Comparison of ENCODE assay signal across 9 cellular contexts in genomic region chrX:3346436-3347329, GRCh38. TPM values are rescaled to one million over a fixed set of nuclear protein-coding genes. Genes with fewer than 3 reads are reported as not detected.
DNase-seq lines count a peak whose midpoint lies in the region; ATAC-seq, FAIRE-seq and TF ChIP-seq lines count a peak whose summit lies in the region.
"Had no signal": no experiment of that assay in that cellular context is flagged by ENCODE, and none has a peak within 500 bp of the region (broad histone marks: within the 10 kb centered on the region; RNA-seq: fewer than 3 reads in every experiment).

MXRA5 (minus strand) TSS chrX:3346652; CDS start chrX:3343833, 2,819 bp downstream.

- no peak within 1 kb of the TSS for H3K27ac ChIP-seq in astrocyte (ENCODE audit: low read depth, low read length)
- peak within 1 kb of the TSS; percentile 89 for H3K27ac ChIP-seq in hepatocyte

- H3K9me2 ChIP-seq in hepatocyte (replicated peaks; ENCODE audit: insufficient read depth) = no peaks in the 10 kb centered on the region

- no peaks in the 10 kb centered on the region for H3K9me3 ChIP-seq in astrocyte (ENCODE audit: insufficient read depth, low read depth, low read length)
- H3K9me3 ChIP-seq in hepatocyte (ENCODE audit: low read depth) = no peaks in the 10 kb centered on the region

- H3K9me3 Mint-ChIP-seq in astrocyte (ENCODE audit: unreplicated experiment) = peaks cover 6% of the 10 kb centered on the region

- H3K36me3 ChIP-seq in astrocyte (ENCODE audit: insufficient read depth, low read length) (no peaks in the 10 kb centered on the region), hepatocyte (replicated peaks; ENCODE audit: insufficient read depth, low read depth) (no peaks in the 10 kb centered on the region)

- H3K4me3 ChIP-seq in astrocyte (ENCODE audit: insufficient read depth, low read depth, low read length) = peak within 1 kb of the TSS; percentile 54
- H3K4me3 ChIP-seq in hepatocyte = peak within 1 kb of the TSS; percentile 33
- peak within 1 kb of the TSS; percentile 50 for H3K4me3 ChIP-seq in retinal pigment epithelial cell (ENCODE audit: low read length)

- H4K20me1 ChIP-seq in astrocyte (ENCODE audit: insufficient read depth, low read length) (no peaks in the 10 kb centered on the region), hepatocyte (ENCODE audit: insufficient read depth, poor library complexity, severe bottlenecking) (no peaks in the 10 kb centered on the region)

- peak within 1 kb of the TSS; percentile 82 for H3K4me2 ChIP-seq in astrocyte (ENCODE audit: low read length)
- H3K4me2 ChIP-seq in hepatocyte = peak within 1 kb of the TSS; percentile 74

- H3K27ac Mint-ChIP-seq in astrocyte (ENCODE audit: unreplicated experiment) = peak within 1 kb of the TSS; percentile 72

- peaks cover 6% of the 10 kb centered on the region for H3K36me3 Mint-ChIP-seq in astrocyte (ENCODE audit: low read depth, unreplicated experiment)

- TF ChIP-seq CTCF in astrocyte (IDR thresholded peaks at IDR 0.05; ENCODE audit: insufficient read depth, low read depth, low read length) (no peak), hepatocyte (IDR thresholded peaks at IDR 0.05; ENCODE audit: poor library complexity) (no peak), retinal pigment epithelial cell (conservative IDR thresholded peaks at IDR 0.05; ENCODE audit: low read depth, low read length) (no peak)

- WGBS in hepatocyte (ENCODE audit: low lambda C conversion rate, missing lambda C conversion rate) = 32% methylated on average over 51 of the region's 77 CpGs

- ATAC-seq in HG02588 (IDR thresholded peaks at IDR 0.05; ENCODE audit: unreplicated experiment) (no peak), GM21786 (IDR thresholded peaks at IDR 0.05; ENCODE audit: unreplicated experiment) (no peak)

- H2AFZ ChIP-seq in astrocyte (ENCODE audit: low read depth, low read length) (peak within 1 kb of the TSS; percentile 4), hepatocyte (peak within 1 kb of the TSS; percentile 35)

- H3K9ac ChIP-seq in astrocyte (ENCODE audit: low read length) = peak within 1 kb of the TSS; percentile 67

- FAIRE-seq in astrocyte (lab: Jason Lieb, UNC) = no peak

- H3K27me3 Mint-ChIP-seq in astrocyte (ENCODE audit: low read depth, unreplicated experiment) = peaks cover 12% of the 10 kb centered on the region

- DNase-seq in Daoy (ENCODE audit: low read depth) (peak; percentile 37), astrocyte (ENCODE audit: low read depth) (peak; percentile 62), hepatocyte (ENCODE audit: low spot score) (peak; percentile 52), retinal pigment epithelial cell (ENCODE audit: low read depth) (peak; percentile 16), DMS53 treated with DMSO at 0.1 percent for 48 hours (lab: John Stamatoyannopoulos, UW; ENCODE audit: unreplicated experiment) (no peak), HCEC 1CT (no peak)
- DNase-seq: DND-41 had no signal

- H3K4me1 ChIP-seq in astrocyte (ENCODE audit: insufficient read depth, low read length) (peaks cover 2% of the 10 kb centered on the region), hepatocyte (ENCODE audit: insufficient read depth) (no peaks in the 10 kb centered on the region)

- H3K4me1 Mint-ChIP-seq in astrocyte (ENCODE audit: low read depth, unreplicated experiment) = no peaks in the 10 kb centered on the region

- peak within 1 kb of the TSS; percentile 85 for H3K4me3 Mint-ChIP-seq in astrocyte (ENCODE audit: unreplicated experiment)

- H3K79me2 ChIP-seq in astrocyte (ENCODE audit: insufficient read depth, low read length) (no peaks in the 10 kb centered on the region), hepatocyte (no peaks in the 10 kb centered on the region)

- H3K27me3 ChIP-seq in astrocyte (ENCODE audit: insufficient read depth, low read length) (peaks cover 2% of the 10 kb centered on the region), hepatocyte (no peaks in the 10 kb centered on the region)

RNA-seq across cellular contexts. Expression of gene MXRA5, which starts in this region (rescaled TPM):
- total RNA-seq in Daoy (2014; rRNA removed; shearing (Covaris generic)) = 0.21 and 0.51 TPM in 2 replicates
- 23.3 and 60.6 TPM in 2 replicates for total RNA-seq in astrocyte
- total RNA-seq in hepatocyte = 13.7 and 14.0 TPM in 2 replicates
- 8.9 and 11.3 TPM in 2 replicates for polyA plus RNA-seq in hepatocyte

Comparison
In these comparisons a context has a peak if more than half of its experiments do, and no peak if none do; other contexts are left out.
1. Peak in DNase-seq in Daoy; RNA of the gene not detected or under 1 TPM.
2. DNase-seq: peak in astrocyte (single experiment), hepatocyte (single experiment) and retinal pigment epithelial cell (single experiment); none in DMS53 treated with DMSO at 0.1 percent for 48 hours (single experiment) and HCEC 1CT (single experiment).
3. Peak in every context shown above with its lines, with median percentiles within 50 percentile points of each other: H3K4me3 ChIP-seq.